ENCODE assay signal across 1 cellular context in the genomic region with DNA sequence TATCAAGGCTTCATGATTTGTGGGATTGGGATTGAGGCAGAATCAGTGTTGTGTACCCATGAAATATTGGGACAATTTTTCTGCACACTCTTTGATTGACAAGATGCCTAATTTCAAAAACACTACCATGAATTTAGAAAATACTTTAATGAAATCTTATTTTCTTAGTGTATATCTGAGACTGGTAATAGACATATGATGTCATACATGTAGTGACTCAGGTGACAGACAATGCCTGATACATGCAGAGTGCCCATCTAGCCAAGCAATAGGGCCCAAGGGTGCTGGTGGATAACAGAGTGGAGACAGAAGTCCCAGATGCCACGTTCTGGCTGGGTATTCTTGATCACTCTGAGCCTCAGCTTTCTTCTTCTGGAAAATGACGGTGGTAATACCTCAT.
TF ChIP-seq lines count a peak whose summit lies in the region.

No MANE protein-coding gene starts in this region.

TF ChIP-seq in HepG2, 621 proteins besides CTCF, POLR2A, EP300 and RAD21 (continued from another document):
- TF ChIP-seq SRSF4 (IDR thresholded peaks at IDR 0.05; ENCODE audit: low read depth, low read length, poor library complexity, severe bottlenecking) (no peak), CREB1 (IDR thresholded peaks at IDR 0.05) (peak; percentile 56; the same call in 1 of the 2 replicates), CREB1 (CRISPR knock-in tag; IDR thresholded peaks at IDR 0.05) (no peak), CAMTA2 (CRISPR knock-in tag; IDR thresholded peaks at IDR 0.05; ENCODE audit: borderline replicate concordance) (no peak), ZFP62 (CRISPR knock-in tag; IDR thresholded peaks at IDR 0.05) (no peak)
- TF ChIP-seq, protein P1, sequence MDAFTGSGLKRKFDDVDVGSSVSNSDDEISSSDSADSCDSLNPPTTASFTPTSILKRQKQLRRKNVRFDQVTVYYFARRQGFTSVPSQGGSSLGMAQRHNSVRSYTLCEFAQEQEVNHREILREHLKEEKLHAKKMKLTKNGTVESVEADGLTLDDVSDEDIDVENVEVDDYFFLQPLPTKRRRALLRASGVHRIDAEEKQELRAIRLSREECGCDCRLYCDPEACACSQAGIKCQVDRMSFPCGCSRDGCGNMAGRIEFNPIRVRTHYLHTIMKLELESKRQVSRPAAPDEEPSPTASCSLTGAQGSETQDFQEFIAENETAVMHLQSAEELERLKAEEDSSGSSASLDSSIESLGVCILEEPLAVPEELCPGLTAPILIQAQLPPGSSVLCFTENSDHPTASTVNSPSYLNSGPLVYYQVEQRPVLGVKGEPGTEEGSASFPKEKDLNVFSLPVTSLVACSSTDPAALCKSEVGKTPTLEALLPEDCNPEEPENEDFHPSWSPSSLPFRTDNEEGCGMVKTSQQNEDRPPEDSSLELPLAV (CRISPR knock-in tag; conservative IDR thresholded peaks at IDR 0.05; ENCODE audit: low read depth) = no peak
